10 cellular contexts compared by ENCODE assay signal in genomic region chr20:310645-311044, GRCh38. TPM values are rescaled to one million over a fixed set of nuclear protein-coding genes. Genes with fewer than 3 reads are reported as not detected.
A peak's percentile ranks its signal among the peaks of the same experiment; 100 is the strongest.
DNase-seq lines count a peak whose midpoint lies in the region; ATAC-seq, FAIRE-seq and TF ChIP-seq lines count a peak whose summit lies in the region.
"Had no signal": no experiment of that assay in that cellular context is flagged by ENCODE, and none has a peak within 500 bp of the region (broad histone marks: within the 10 kb centered on the region; RNA-seq: fewer than 3 reads in every experiment).

No MANE protein-coding gene starts in this region.

- H3K36me3 ChIP-seq in BE2C: no peaks in the 10 kb centered on the region
- H3K36me3 ChIP-seq in neuron (ENCODE audit: insufficient read depth, low read length): no peaks in the 10 kb centered on the region
- H3K36me3 ChIP-seq in PC-3 (ENCODE audit: low read depth, low read length): no peaks in the 10 kb centered on the region

- no peaks in the 10 kb centered on the region for H3K9me3 Mint-ChIP-seq in effector memory CD8-positive, alpha-beta T cell

- no peak overlapping the region for H3K27ac ChIP-seq in PC-3 (ENCODE audit: low read length)

- peak overlapping the region; percentile 31 for H2AFZ ChIP-seq in neuron (ENCODE audit: low read depth, low read length)
- no peak overlapping the region for H2AFZ ChIP-seq in PC-3 (ENCODE audit: low read length)

- H3K4me3 ChIP-seq in BE2C (ENCODE audit: low read depth, low read length) (peak overlapping the region; percentile 31), neuron (ENCODE audit: low read length) (peak overlapping the region; percentile 45), PC-3 (ENCODE audit: low read length) (no peak overlapping the region)

- peaks cover 5% of the 10 kb centered on the region for H3K36me3 Mint-ChIP-seq in effector memory CD8-positive, alpha-beta T cell (ENCODE audit: insufficient read depth)

- H3K27me3 Mint-ChIP-seq in effector memory CD8-positive, alpha-beta T cell: no peaks in the 10 kb centered on the region

- intact Hi-C loops in PC-3 (cut with micrococcal nuclease): no loop called here

- H3K27me3 ChIP-seq in BE2C (no peaks in the 10 kb centered on the region), neuron (ENCODE audit: insufficient read depth, low read length) (no peaks in the 10 kb centered on the region), PC-3 (ENCODE audit: low read length) (no peaks in the 10 kb centered on the region)

- ATAC-seq in effector memory CD8-positive, alpha-beta T cell (replicated peaks): no peak
- ATAC-seq in GM21381 (IDR thresholded peaks at IDR 0.05; ENCODE audit: unreplicated experiment) (no peak), PC-3 (no peak), HG02678 (IDR thresholded peaks at IDR 0.05; ENCODE audit: unreplicated experiment) (no peak)

- TF ChIP-seq RAD21 in Ishikawa (IDR thresholded peaks at IDR 0.05; ENCODE audit: low read depth): no peak

- no peak for TF ChIP-seq EP300 in Ishikawa (IDR thresholded peaks at IDR 0.05; ENCODE audit: borderline replicate concordance)

- peak overlapping the region; percentile 71 to 72 for H3K4me3 Mint-ChIP-seq in effector memory CD8-positive, alpha-beta T cell

- peaks cover 6 to 7% of the 10 kb centered on the region in 2 donors for H3K4me1 Mint-ChIP-seq in effector memory CD8-positive, alpha-beta T cell (ENCODE audit: low read depth in 2 of 2)

- FAIRE-seq in urothelium cell line (lab: Jason Lieb, UNC): no peak

- no peak overlapping the region for H3K4me2 ChIP-seq in PC-3 (ENCODE audit: low read length)

- no peaks in the 10 kb centered on the region for H3K9me2 ChIP-seq in PC-3 (replicated peaks; ENCODE audit: low read length)

- no TSS peak for BruUV-seq in PC-3 (replicated peaks; lab: Mats Ljungman, UMichigan)

- no peaks in the 10 kb centered on the region for H4K20me1 ChIP-seq in PC-3 (ENCODE audit: low read length)

- TF ChIP-seq CTCF in BE2C (IDR thresholded peaks at IDR 0.05; ENCODE audit: low read depth, low read length) (no peak), PC-3 (conservative IDR thresholded peaks at IDR 0.05; ENCODE audit: low read depth, low read length) (no peak)

- CTCF ChIA-PET in PC-3 (lab: Charles Lee): interaction anchor here (0.6 kb wide), 2 partner anchors 13 to 85 kb away, joined by 5 to 6 read pairs; no protein-coding TSS in a partner anchor

- no peak overlapping the region for H3K9ac ChIP-seq in PC-3 (ENCODE audit: low read length)

- H3F3A ChIP-seq in PC-3 (ENCODE audit: low read length, unreplicated experiment): no peaks in the 10 kb centered on the region

- H3K9me3 ChIP-seq in BE2C (no peaks in the 10 kb centered on the region), neuron (ENCODE audit: low read length) (no peaks in the 10 kb centered on the region), PC-3 (ENCODE audit: low read length) (no peaks in the 10 kb centered on the region)

- peak overlapping the region; percentile 85 to 87 for H3K27ac Mint-ChIP-seq in effector memory CD8-positive, alpha-beta T cell

- no peak for DNase-seq in BE2C
- DNase-seq in effector memory CD8-positive, alpha-beta T cell: no peak
- no peak for DNase-seq in PC-3
- DNase-seq in urothelium cell line (ENCODE audit: low spot score): no peak

- H3K79me2 ChIP-seq in PC-3 (ENCODE audit: low read length): no peaks in the 10 kb centered on the region

- POLR2A ChIA-PET in PC-3 (lab: Charles Lee; ENCODE audit: unreplicated experiment): no interaction called here

- H3K4me1 ChIP-seq in BE2C (no peaks in the 10 kb centered on the region), neuron (ENCODE audit: insufficient read depth, low read length) (peaks cover 12% of the 10 kb centered on the region), PC-3 (ENCODE audit: insufficient read depth, low read length) (peaks cover 17% of the 10 kb centered on the region)

TF ChIP-seq in Ishikawa, 13 proteins besides CTCF, POLR2A, EP300 and RAD21:
- TF ChIP-seq CREB1 (IDR thresholded peaks at IDR 0.05; ENCODE audit: low read depth) (no peak), TCF12 (IDR thresholded peaks at IDR 0.05; ENCODE audit: low read depth) (peak; percentile 4; the same call in 1 of the 2 replicates)

RNA-seq across cellular contexts. Expression of gene ZCCHC3, which starts 13.3 kb away (rescaled TPM):
- polyA plus RNA-seq in BE2C (2012; ENCODE audit: insufficient read depth, insufficient read length, low read depth): 72.9 TPM
- total RNA-seq in PC-3 (2014; rRNA removed): 18.5 and 21.5 TPM in 2 replicates

RNA-seq across cellular contexts. Expression of gene SOX12, which starts 14.7 kb away (rescaled TPM):
- polyA plus RNA-seq in BE2C (2012; ENCODE audit: insufficient read depth, insufficient read length, low read depth): 27.4 TPM
- 13.8 and 18.7 TPM in 2 replicates for total RNA-seq in PC-3 (2014; rRNA removed)

RNA-seq across cellular contexts. Expression of gene C20orf96, which starts 20.1 kb away (rescaled TPM):
- polyA plus RNA-seq in BE2C (2012; ENCODE audit: insufficient read depth, insufficient read length, low read depth): 4.6 TPM
- total RNA-seq in PC-3 (2014; rRNA removed): 3.4 and 5.0 TPM in 2 replicates

RNA-seq across cellular contexts. Expression of gene NRSN2, which starts 36.3 kb away (rescaled TPM):
- 55.0 TPM for polyA plus RNA-seq in BE2C (2012; ENCODE audit: insufficient read depth, insufficient read length, low read depth)
- 50.7 and 55.7 TPM in 2 replicates for total RNA-seq in PC-3 (2014; rRNA removed)

RNA-seq across cellular contexts. Expression of gene DEFB132, which starts 53.1 kb away (rescaled TPM):
- polyA plus RNA-seq in BE2C (2012; ENCODE audit: insufficient read depth, insufficient read length, low read depth): not detected
- total RNA-seq in PC-3 (2014; rRNA removed): not detected in 2 replicates
- total RNA-seq: dermis microvascular lymphatic vessel endothelial cell, lung had no signal
- polyA plus RNA-seq: lung had no signal
